In the genomic region with DNA sequence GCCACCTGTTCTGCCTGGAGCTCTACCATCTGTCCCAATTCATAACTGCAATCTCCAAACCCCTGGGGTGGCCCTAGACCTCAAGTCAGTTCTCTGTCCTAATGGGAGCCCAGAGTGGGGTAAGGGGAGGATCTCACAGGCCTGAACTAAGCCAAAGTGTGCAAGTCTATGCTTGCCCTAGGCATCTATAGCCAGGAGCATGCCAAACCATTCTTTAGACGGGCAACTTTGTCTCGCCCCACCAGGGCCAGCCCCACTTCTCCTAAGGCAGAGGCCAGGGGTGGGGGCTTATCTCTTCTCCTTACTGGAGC, we compare ENCODE assay signal across 1 cellular context.
TF ChIP-seq lines count a peak whose summit lies in the region.

No MANE protein-coding gene starts in this region.

TF ChIP-seq in HepG2, 621 proteins besides CTCF, POLR2A, EP300 and RAD21:
- TF ChIP-seq EZH2 (conservative IDR thresholded peaks at IDR 0.05; ENCODE audit: low read depth, low read length) (no peak), IKZF1 (IDR thresholded peaks at IDR 0.05) (no peak), SMARCE1 (IDR thresholded peaks at IDR 0.05; ENCODE audit: borderline replicate concordance) (no peak), PHF5A (CRISPR knock-in tag; IDR thresholded peaks at IDR 0.05; ENCODE audit: low read depth, unreplicated experiment) (no peak), TEAD3 (CRISPR knock-in tag; optimal IDR thresholded peaks at IDR 0.05; ENCODE audit: borderline replicate concordance) (peak; percentile 5), PAWR (CRISPR knock-in tag; IDR thresholded peaks at IDR 0.05; ENCODE audit: borderline replicate concordance) (no peak), YY1 (IDR thresholded peaks at IDR 0.05; ENCODE audit: insufficient read depth, insufficient replicate concordance, low read depth, low read length) (no peak), NFATC3 (CRISPR knock-in tag; IDR thresholded peaks at IDR 0.05) (no peak)
TF ChIP-seq in HepG2: peak in this region for 1.
